13 cellular contexts compared by ENCODE assay signal in the genomic region with DNA sequence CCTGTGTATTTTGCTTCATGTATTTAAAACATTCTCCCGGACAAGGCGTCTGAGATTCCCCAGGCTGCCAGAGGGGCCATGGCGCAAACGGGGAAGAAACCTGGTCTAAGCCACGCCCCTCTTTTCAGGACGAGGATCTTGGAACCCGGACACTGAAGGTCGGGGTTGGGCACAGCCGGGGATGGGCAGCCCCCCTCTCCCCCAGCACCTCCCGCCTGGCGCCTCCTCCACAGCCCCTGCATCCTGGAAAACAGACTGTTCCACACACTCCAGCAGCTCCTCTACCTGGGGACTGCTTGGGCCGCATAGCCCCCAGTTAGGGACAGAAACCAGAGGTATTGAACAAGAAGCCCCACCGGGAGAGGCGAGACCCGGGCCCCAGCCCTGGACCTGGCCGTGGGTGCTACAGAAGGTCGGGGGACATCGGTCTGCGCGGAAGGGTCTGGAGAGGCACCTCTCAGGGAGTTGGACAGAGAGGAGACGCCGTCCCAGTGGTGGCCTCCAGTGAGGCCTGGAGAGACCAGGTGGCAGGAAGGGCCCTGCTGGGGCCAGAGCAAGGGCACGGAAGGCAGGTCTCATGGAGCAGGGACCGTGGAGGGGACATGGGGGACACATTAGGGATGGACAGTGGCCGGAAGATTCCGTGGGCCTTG. TPM values are rescaled to one million over a fixed set of nuclear protein-coding genes. Genes with fewer than 3 reads are reported as not detected.
"Had no signal": no experiment of that assay in that cellular context is flagged by ENCODE, and none has a peak within 500 bp of the region (broad histone marks: within the 10 kb centered on the region; RNA-seq: fewer than 3 reads in every experiment).

No MANE protein-coding gene starts in this region.

- H3K4me1 Mint-ChIP-seq: natural killer cell had no signal

- H3K4me3 ChIP-seq: stomach, thoracic aorta had no signal

- H3K4me3 Mint-ChIP-seq: activated CD4-positive, alpha-beta memory T cell treated with anti-CD3 and anti-CD28 coated beads for 36 hours; effector memory CD8-positive, alpha-beta T cell; natural killer cell had no signal

- DNase-seq: activated CD4-positive, alpha-beta memory T cell treated with anti-CD3 and anti-CD28 coated beads for 36 hours; activated CD4-positive, alpha-beta T cell treated with anti-CD3 and anti-CD28 coated beads for 1 hour; caudate nucleus; effector memory CD8-positive, alpha-beta T cell; hippocampal formation; natural killer cell; stimulated activated CD4-positive, alpha-beta T cell treated with anti-CD3 and anti-CD28 coated beads, Interleukin-15, amount 100 ng/mL, for 24 hours; stimulated activated CD4-positive, alpha-beta T cell treated with anti-CD3 and anti-CD28 coated beads, Interleukin-4, amount 100 ng/mL, for 24 hours; stomach had no signal

- H3K9me3 Mint-ChIP-seq: activated CD4-positive, alpha-beta memory T cell treated with anti-CD3 and anti-CD28 coated beads for 36 hours; effector memory CD8-positive, alpha-beta T cell; natural killer cell had no signal

- H3K27ac Mint-ChIP-seq: activated CD4-positive, alpha-beta memory T cell treated with anti-CD3 and anti-CD28 coated beads for 36 hours; effector memory CD8-positive, alpha-beta T cell; natural killer cell had no signal

- H3K36me3 Mint-ChIP-seq: activated CD4-positive, alpha-beta memory T cell treated with anti-CD3 and anti-CD28 coated beads for 36 hours; natural killer cell had no signal

- H3K9me3 ChIP-seq: stomach, thoracic aorta had no signal

- H3K27ac ChIP-seq: epithelial cell of prostate, stomach, thoracic aorta had no signal

- ATAC-seq: effector memory CD8-positive, alpha-beta T cell; left colon; natural killer cell had no signal

RNA-seq across cellular contexts. Expression of a gene that starts 5.4 kb away (rescaled TPM):
- total RNA-seq: omental fat pad, thoracic aorta had no signal
